ENCODE assay signal across 1 cellular context in the genomic region with DNA sequence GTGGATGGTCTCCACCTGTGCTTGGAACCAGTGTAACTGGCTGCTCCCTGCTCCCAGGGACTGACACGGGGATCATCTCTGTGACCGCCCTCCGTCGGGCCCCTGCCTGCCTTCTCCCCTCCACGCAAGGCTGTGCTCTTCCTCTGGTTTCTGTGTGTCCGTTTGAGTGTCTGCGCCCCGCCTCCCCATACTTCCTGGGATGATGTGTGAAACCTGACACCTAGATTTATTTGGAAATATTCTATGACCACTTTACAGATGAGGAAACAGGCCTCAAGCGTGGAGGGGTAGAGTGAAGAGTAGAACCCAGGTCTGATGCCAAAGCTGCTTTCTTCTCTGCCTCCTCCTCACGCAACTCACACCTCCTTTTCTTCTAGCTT.
TF ChIP-seq lines count a peak whose summit lies in the region.

No MANE protein-coding gene starts in this region.

TF ChIP-seq in H1, 55 proteins besides CTCF, POLR2A, EP300 and RAD21 (continued from another document):
- no peak for TF ChIP-seq TAF1 (IDR thresholded peaks at IDR 0.05; ENCODE audit: low read depth, low read length)
- TF ChIP-seq TBP (IDR thresholded peaks at IDR 0.05; ENCODE audit: low read depth, low read length) = no peak
- no peak for TF ChIP-seq SP2 (IDR thresholded peaks at IDR 0.05; ENCODE audit: low read length)
- TF ChIP-seq KDM1A (IDR thresholded peaks at IDR 0.05; ENCODE audit: borderline replicate concordance, low read length) = no peak
- TF ChIP-seq NANOG (IDR thresholded peaks at IDR 0.05; ENCODE audit: insufficient read depth, low read depth, low read length, poor library complexity, severe bottlenecking) = no peak
- no peak for TF ChIP-seq TEAD4 (IDR thresholded peaks at IDR 0.05; ENCODE audit: low read depth, low read length)
- no peak for TF ChIP-seq SIN3A (conservative IDR thresholded peaks at IDR 0.05 in 1 of 2, IDR thresholded peaks at IDR 0.05 in 1 of 2; ENCODE audit: low read depth in 1 of 2, low read length in 2 of 2)
- no peak for TF ChIP-seq RXRA (IDR thresholded peaks at IDR 0.05; ENCODE audit: insufficient read depth, low read depth, low read length)
- TF ChIP-seq SRF (IDR thresholded peaks at IDR 0.05; ENCODE audit: low read depth, low read length) = no peak
- no peak for TF ChIP-seq HDAC6 (IDR thresholded peaks at IDR 0.05; ENCODE audit: low read depth, low read length)
- no peak for TF ChIP-seq JUN (IDR thresholded peaks at IDR 0.05; ENCODE audit: low read depth, low read length)
- no peak for TF ChIP-seq RBBP5 (IDR thresholded peaks at IDR 0.05; ENCODE audit: borderline replicate concordance, low read depth, low read length)
- TF ChIP-seq ATF2 (IDR thresholded peaks at IDR 0.05; ENCODE audit: low read length) = no peak
- TF ChIP-seq ZNF274 (IDR thresholded peaks at IDR 0.05; ENCODE audit: borderline replicate concordance, extremely low read depth, low read length) = no peak
- no peak for TF ChIP-seq E2F6 (IDR thresholded peaks at IDR 0.05)
- no peak for TF ChIP-seq MAX (IDR thresholded peaks at IDR 0.05)
- no peak for TF ChIP-seq CREB1 (IDR thresholded peaks at IDR 0.05)
